In the genomic region with DNA sequence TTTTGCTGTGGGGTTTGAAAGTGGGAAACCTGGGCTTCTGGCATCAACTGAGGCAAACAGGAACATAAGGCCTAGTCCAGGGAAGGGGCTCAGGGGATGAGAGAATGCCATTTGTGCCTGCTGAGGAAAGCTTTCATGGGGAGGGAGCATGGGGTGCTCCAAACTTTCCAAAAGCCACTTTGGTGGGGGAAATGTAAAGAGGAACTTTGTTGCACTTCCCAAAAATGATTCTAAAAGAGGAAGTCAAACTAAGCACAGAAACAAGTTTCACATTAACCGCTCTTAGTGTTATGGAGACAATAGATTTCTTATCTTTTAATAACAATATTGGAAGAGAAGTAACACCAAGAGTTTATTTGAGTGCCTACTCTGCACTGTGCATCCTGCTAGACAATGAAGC, we compare ENCODE assay signal across 12 cellular contexts. TPM values are rescaled to one million over a fixed set of nuclear protein-coding genes. Genes with fewer than 3 reads are reported as not detected.
A peak's percentile ranks its signal among the peaks of the same experiment; 100 is the strongest.
DNase-seq lines count a peak whose midpoint lies in the region; ATAC-seq and TF ChIP-seq lines count a peak whose summit lies in the region.
"Had no signal": no experiment of that assay in that cellular context is flagged by ENCODE, and none has a peak within 500 bp of the region (broad histone marks: within the 10 kb centered on the region; RNA-seq: fewer than 3 reads in every experiment).

No MANE protein-coding gene starts in this region.

- no peaks in the 10 kb centered on the region for H3K27me3 Mint-ChIP-seq in T-helper 2 cell treated with Interferon-gamma antibody and Interleukin-4, amounts not matched to agents 5 μg/mL and 100 μg/mL, for 36 hours (ENCODE audit: low read depth)
- H3K27me3 Mint-ChIP-seq in activated T-helper 17 cell treated with anti-CD3 and anti-CD28 coated beads, Interleukin-2, amount 50 U/mL, for 72 hours, result no peaks in the 10 kb centered on the region
- no peaks in the 10 kb centered on the region for H3K27me3 Mint-ChIP-seq in natural killer cell (ENCODE audit: low read depth in 2 of 2)

- H3K4me3 Mint-ChIP-seq in T-helper 2 cell treated with Interferon-gamma antibody and Interleukin-4, amounts not matched to agents 5 μg/mL and 100 μg/mL, for 36 hours, result peak overlapping the region; percentile 65
- peak overlapping the region; percentile 46 for H3K4me3 Mint-ChIP-seq in activated T-helper 17 cell treated with anti-CD3 and anti-CD28 coated beads, Interleukin-2, amount 50 U/mL, for 72 hours
- H3K4me3 Mint-ChIP-seq in natural killer cell, result peak overlapping the region; percentile 85
- H3K4me3 Mint-ChIP-seq: nephron had no signal

- DNase-seq in T-helper 2 cell treated with Interferon-gamma antibody and Interleukin-4, amounts not matched to agents 5 μg/mL and 100 μg/mL, for 36 hours (ENCODE audit: low spot score), result no peak
- DNase-seq in T-helper 2 cell (no peak), MV-4-11 (lab: John Stamatoyannopoulos, UW) (peak; percentile 84), natural killer cell (no peak)
- no peak for DNase-seq in activated CD4-positive, CD25-positive, alpha-beta regulatory T cell treated with anti-CD3 and anti-CD28 coated beads, Interleukin-2, amount 50 U/mL, for 72 hours
- DNase-seq: 8988T, activated gamma-delta T cell, head of caudate nucleus had no signal

- peaks cover 25% of the 10 kb centered on the region for H3K36me3 Mint-ChIP-seq in T-helper 2 cell treated with Interferon-gamma antibody and Interleukin-4, amounts not matched to agents 5 μg/mL and 100 μg/mL, for 36 hours (ENCODE audit: low read depth)
- peaks cover 9% of the 10 kb centered on the region for H3K36me3 Mint-ChIP-seq in activated T-helper 17 cell treated with anti-CD3 and anti-CD28 coated beads, Interleukin-2, amount 50 U/mL, for 72 hours (ENCODE audit: low read depth)
- no peaks in the 10 kb centered on the region for H3K36me3 Mint-ChIP-seq in natural killer cell

- H3K27ac Mint-ChIP-seq in T-helper 2 cell treated with Interferon-gamma antibody and Interleukin-4, amounts not matched to agents 5 μg/mL and 100 μg/mL, for 36 hours, result peak overlapping the region; percentile 89
- peak overlapping the region; percentile 41 for H3K27ac Mint-ChIP-seq in activated T-helper 17 cell treated with anti-CD3 and anti-CD28 coated beads, Interleukin-2, amount 50 U/mL, for 72 hours
- peak overlapping the region; percentile 88 to 93 for H3K27ac Mint-ChIP-seq in natural killer cell

- H3K4me1 Mint-ChIP-seq in T-helper 2 cell treated with Interferon-gamma antibody and Interleukin-4, amounts not matched to agents 5 μg/mL and 100 μg/mL, for 36 hours (ENCODE audit: low read depth), result peaks cover 64% of the 10 kb centered on the region
- peaks cover 42% of the 10 kb centered on the region for H3K4me1 Mint-ChIP-seq in activated T-helper 17 cell treated with anti-CD3 and anti-CD28 coated beads, Interleukin-2, amount 50 U/mL, for 72 hours
- H3K4me1 Mint-ChIP-seq in natural killer cell, result peaks cover 61 to 68% of the 10 kb centered on the region in 2 donors

- peaks cover 9% of the 10 kb centered on the region for H3K9me3 Mint-ChIP-seq in T-helper 2 cell treated with Interferon-gamma antibody and Interleukin-4, amounts not matched to agents 5 μg/mL and 100 μg/mL, for 36 hours
- no peaks in the 10 kb centered on the region for H3K9me3 Mint-ChIP-seq in activated T-helper 17 cell treated with anti-CD3 and anti-CD28 coated beads, Interleukin-2, amount 50 U/mL, for 72 hours
- H3K9me3 Mint-ChIP-seq in natural killer cell, result no peaks in the 10 kb centered on the region

- intact Hi-C loops in natural killer cell (cut with micrococcal nuclease), result loop anchor here (2.0 to 10.0 kb wide), 2 partner anchors 14 to 126 kb away; no protein-coding TSS in a partner anchor

- no peak for TF ChIP-seq CTCF in natural killer cell (IDR thresholded peaks at IDR 0.05)

- no peak for ATAC-seq in activated T-helper 17 cell treated with anti-CD3 and anti-CD28 coated beads, Interleukin-2, amount 50 U/mL, for 72 hours (replicated peaks)
- ATAC-seq in natural killer cell (no peak), HG03432 (IDR thresholded peaks at IDR 0.05; ENCODE audit: unreplicated experiment) (no peak), GM21367 (IDR thresholded peaks at IDR 0.05; ENCODE audit: unreplicated experiment) (no peak)

RNA-seq across cellular contexts. Expression of a gene that starts 32.3 kb away (rescaled TPM):
- total RNA-seq in activated T-helper 17 cell treated with anti-CD3 and anti-CD28 coated beads, Interleukin-2, amount 50 U/mL, for 72 hours, result 10 to 100 TPM; 12.1 to 13.5 TPM
- 10 to 100 TPM; 55.6 to 89.8 (median 77.4) TPM for total RNA-seq in natural killer cell

RNA-seq across cellular contexts. Expression of a gene that starts 44.1 kb away (rescaled TPM):
- total RNA-seq in activated T-helper 17 cell treated with anti-CD3 and anti-CD28 coated beads, Interleukin-2, amount 50 U/mL, for 72 hours, result 100 to 1,000 TPM in 1 of 2 donors, 10 to 100 TPM in 1; 72.8 to 142 TPM
- 10 to 100 TPM; 41.8 to 54.3 (median 53.9) TPM for total RNA-seq in natural killer cell
